In the genomic region with DNA sequence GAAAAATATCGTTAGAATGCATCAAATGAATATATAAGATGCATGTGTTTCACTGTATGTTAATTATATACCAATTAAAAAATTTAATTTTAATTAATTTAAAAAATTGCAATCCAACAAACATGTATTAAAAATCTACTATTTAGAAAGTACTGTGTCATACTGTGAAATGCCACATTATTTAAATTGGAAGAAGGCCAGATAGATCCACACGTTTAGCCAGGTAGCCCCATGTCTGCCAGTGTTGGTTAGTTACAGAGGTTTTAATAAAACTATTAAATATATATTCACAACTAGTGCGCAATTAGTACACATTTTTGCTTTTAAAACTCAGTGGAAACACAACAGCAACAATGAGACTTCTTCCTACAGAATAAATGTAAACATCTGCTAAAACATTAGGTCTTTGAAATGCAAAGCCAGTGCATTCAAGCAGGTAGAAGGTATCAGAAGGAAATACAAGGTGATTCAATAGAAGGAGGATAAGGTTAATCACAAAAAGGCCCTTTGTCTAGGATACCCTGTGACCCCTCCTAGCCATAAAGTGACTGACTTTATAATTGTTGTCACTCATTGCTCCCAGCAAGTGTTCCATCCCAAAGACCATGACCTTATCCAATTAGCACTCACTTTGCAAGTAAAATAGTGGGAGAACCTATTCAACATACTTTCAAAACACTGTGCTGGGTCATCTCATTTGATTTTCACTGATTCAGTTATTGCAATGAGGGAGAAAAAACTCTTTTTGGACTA, we compare ENCODE assay signal across 20 cellular contexts.
"Had no signal": no experiment of that assay in that cellular context is flagged by ENCODE, and none has a peak within 500 bp of the region (broad histone marks: within the 10 kb centered on the region; RNA-seq: fewer than 3 reads in every experiment).

No MANE protein-coding gene starts in this region.

- H3K36me3 Mint-ChIP-seq: natural killer cell; stimulated activated memory B cell treated with anti-CD40 and anti-IgM and Interleukin-4, amounts not matched to agents 10 μg/mL and 1 μg/mL and 100 μg/mL, for 72 hours had no signal

- H3K27me3 ChIP-seq: heart right ventricle, spleen, testis, tibial nerve, upper lobe of right lung, vagina had no signal

- H3K9me3 ChIP-seq: testis, upper lobe of right lung, vagina had no signal

- H3K4me1 Mint-ChIP-seq: natural killer cell; stimulated activated memory B cell treated with anti-CD40 and anti-IgM and Interleukin-4, amounts not matched to agents 10 μg/mL and 1 μg/mL and 100 μg/mL, for 72 hours; stimulated activated naive CD8-positive, alpha-beta T cell treated with anti-CD3 and anti-CD28 coated beads, Interleukin-15, amount 100 ng/mL, for 72 hours had no signal

- H3K27ac Mint-ChIP-seq: mesothelial cell of epicardium; natural killer cell; stimulated activated memory B cell treated with anti-CD40 and anti-IgM and Interleukin-4, amounts not matched to agents 10 μg/mL and 1 μg/mL and 100 μg/mL, for 72 hours; stimulated activated naive CD8-positive, alpha-beta T cell treated with anti-CD3 and anti-CD28 coated beads, Interleukin-15, amount 100 ng/mL, for 72 hours had no signal

- H3K4me1 ChIP-seq: heart right ventricle, spleen, testis, tibial nerve, upper lobe of right lung, vagina had no signal

- ATAC-seq: esophagus mucosa; heart right ventricle; natural killer cell; sciatic nerve; stimulated activated memory B cell treated with anti-CD40 and anti-IgM and Interleukin-4, amounts not matched to agents 10 μg/mL and 1 μg/mL and 100 μg/mL, for 72 hours; stimulated activated naive CD8-positive, alpha-beta T cell treated with anti-CD3 and anti-CD28 coated beads, Interleukin-15, amount 100 ng/mL, for 72 hours; upper lobe of right lung had no signal

- H3K4me3 ChIP-seq: coronary artery, heart right ventricle, spleen, testis, tibial nerve, upper lobe of right lung, vagina had no signal

- H3K4me3 Mint-ChIP-seq: mesothelial cell of epicardium; natural killer cell; neural crest cell; stimulated activated memory B cell treated with anti-CD40 and anti-IgM and Interleukin-4, amounts not matched to agents 10 μg/mL and 1 μg/mL and 100 μg/mL, for 72 hours; stimulated activated naive CD8-positive, alpha-beta T cell treated with anti-CD3 and anti-CD28 coated beads, Interleukin-15, amount 100 ng/mL, for 72 hours had no signal

- H3K27ac ChIP-seq: coronary artery, heart right ventricle, spleen, testis, tibial nerve, upper lobe of right lung, vagina had no signal

- H3K9me3 Mint-ChIP-seq: stimulated activated naive CD8-positive, alpha-beta T cell treated with anti-CD3 and anti-CD28 coated beads, Interleukin-15, amount 100 ng/mL, for 72 hours had no signal

- H3K36me3 ChIP-seq: heart right ventricle, spleen, tibial nerve, upper lobe of right lung, vagina had no signal

- H3K27me3 Mint-ChIP-seq: stimulated activated memory B cell treated with anti-CD40 and anti-IgM and Interleukin-4, amounts not matched to agents 10 μg/mL and 1 μg/mL and 100 μg/mL, for 72 hours; stimulated activated naive CD8-positive, alpha-beta T cell treated with anti-CD3 and anti-CD28 coated beads, Interleukin-15, amount 100 ng/mL, for 72 hours had no signal

- DNase-seq: effector CD4-positive, alpha-beta T cell; heart right ventricle; kidney glomerular epithelial cell; natural killer cell; posterior cingulate gyrus; spleen; stimulated activated CD4-positive, alpha-beta T cell treated with anti-CD3 and anti-CD28 coated beads, Interleukin-15, amount 100 ng/mL, for 24 hours; stimulated activated CD4-positive, alpha-beta T cell treated with anti-CD3 and anti-CD28 coated beads, Interleukin-1b, Interleukin-23, amount 100 ng/mL, for 48 hours; stimulated activated CD4-positive, alpha-beta T cell treated with anti-CD3 and anti-CD28 coated beads, Interleukin-4, amount 100 ng/mL, for 24 hours; stimulated activated naive CD8-positive, alpha-beta T cell treated with anti-CD3 and anti-CD28 coated beads, Interleukin-15, amount 100 ng/mL, for 72 hours; testis; upper lobe of right lung had no signal
